8 cellular contexts compared by ENCODE assay signal in the genomic region with DNA sequence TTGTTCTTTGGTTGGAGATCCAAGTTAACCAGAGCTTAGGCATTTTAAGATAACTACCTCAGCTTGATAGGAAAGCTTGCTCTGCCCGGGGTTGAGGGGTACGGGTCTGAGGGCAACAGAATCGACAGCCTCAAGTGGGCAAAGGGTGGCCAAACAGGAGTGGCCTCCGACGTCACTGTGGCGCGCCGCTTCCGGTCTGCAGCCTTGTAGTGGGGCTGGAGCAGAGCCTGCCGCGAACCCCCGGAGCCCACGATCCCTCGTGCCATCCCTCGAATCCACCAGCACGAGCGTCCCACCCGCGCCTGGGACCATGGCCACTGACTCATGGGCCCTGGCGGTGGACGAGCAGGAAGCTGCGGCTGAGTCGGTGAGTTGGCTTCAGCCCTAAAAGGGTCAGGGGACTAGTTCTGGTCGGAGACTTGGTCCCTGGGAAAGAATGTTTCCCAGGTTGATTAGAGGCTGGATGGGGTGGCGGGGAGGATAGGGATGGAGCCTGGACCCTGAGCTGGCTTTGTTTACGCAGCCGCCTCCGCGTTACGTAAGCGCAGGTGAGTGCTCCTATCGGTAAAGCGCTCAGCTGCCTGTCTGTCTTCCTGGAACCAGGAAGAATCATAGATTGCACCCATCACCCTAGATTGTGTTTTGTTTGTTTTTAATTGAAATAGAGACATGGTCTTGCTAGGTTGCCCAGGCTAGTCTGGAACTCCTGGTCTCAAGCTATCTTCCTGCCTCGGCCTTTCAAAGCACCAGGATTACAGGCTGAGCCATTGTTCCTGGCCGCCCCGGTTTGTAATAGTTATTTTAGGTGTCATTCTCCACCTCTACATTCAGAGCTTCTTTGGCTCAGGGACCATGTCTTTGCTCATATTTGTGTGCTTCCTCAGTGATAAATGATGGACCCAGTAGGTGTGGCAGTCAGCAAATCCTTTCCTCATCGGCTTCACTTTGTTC. TPM values are rescaled to one million over a fixed set of nuclear protein-coding genes. Genes with fewer than 3 reads are reported as not detected.
DNase-seq lines count a peak whose midpoint lies in the region; ATAC-seq and TF ChIP-seq lines count a peak whose summit lies in the region.

Gene DDX19B (plus strand): TSS at position 199 of the 951 bp plus-strand sequence. CDS start 112 bp downstream, at position 311.

- no peak for TF ChIP-seq CTCF in CD4-positive, alpha-beta T cell (IDR thresholded peaks at IDR 0.05)
- TF ChIP-seq CTCF in fibroblast of pulmonary artery (IDR thresholded peaks at IDR 0.05; ENCODE audit: low read length, missing control alignments), result no peak

- no peaks in the 10 kb centered on the region for H3K9me3 ChIP-seq in CD4-positive, alpha-beta T cell (ENCODE audit: control insufficient read depth, low read length)

- ATAC-seq in CD4-positive, alpha-beta T cell (ENCODE audit: poor library complexity), result peak; percentile 88
- peak; percentile 72 for ATAC-seq in GM21390 (IDR thresholded peaks at IDR 0.05; ENCODE audit: unreplicated experiment)
- peak; percentile 86 to 91 for ATAC-seq in naive thymus-derived CD8-positive, alpha-beta T cell
- peak; percentile 85 for ATAC-seq in stimulated activated naive CD8-positive, alpha-beta T cell treated with anti-CD3 and anti-CD28 coated beads, Interleukin-15, Interleukin-2, amounts not matched to agents 100 U/mL and 50 U/mL, for 24 hours

- peaks cover 44% of the 10 kb centered on the region for H3K36me3 Mint-ChIP-seq in CD4-positive, alpha-beta T cell (ENCODE audit: low read depth)
- peaks cover 10 to 23% (median 16%) of the 10 kb centered on the region in 3 donors for H3K36me3 Mint-ChIP-seq in naive thymus-derived CD8-positive, alpha-beta T cell

- peak within 1 kb of the TSS; percentile 98 for H3K27ac Mint-ChIP-seq in CD4-positive, alpha-beta T cell
- peak within 1 kb of the TSS; percentile 97 to 100 (median 99) for H3K27ac Mint-ChIP-seq in naive thymus-derived CD8-positive, alpha-beta T cell

- DNase-seq in CD4-positive, alpha-beta T cell, result peak; percentile 33 to 58 (median 46)
- DNase-seq in HuH-7.5 (ENCODE audit: low spot score) (peak; percentile 66), RKO (ENCODE audit: low spot score) (peak; percentile 80), fibroblast of pulmonary artery (ENCODE audit: low read depth) (peak; percentile 63)
- DNase-seq in activated T-helper 9 cell treated with anti-CD3 and anti-CD28 coated beads, Interleukin-2, amount 50 U/mL, for 16 hours (ENCODE audit: low read depth), result peak; percentile 42
- peak; percentile 33 to 76 (median 52) for DNase-seq in naive thymus-derived CD8-positive, alpha-beta T cell
- peak; percentile 79 for DNase-seq in stimulated activated naive CD8-positive, alpha-beta T cell treated with anti-CD3 and anti-CD28 coated beads, Interleukin-15, Interleukin-2, amounts not matched to agents 100 U/mL and 50 U/mL, for 24 hours

- no peaks in the 10 kb centered on the region for H3K27me3 Mint-ChIP-seq in CD4-positive, alpha-beta T cell
- H3K27me3 Mint-ChIP-seq in naive thymus-derived CD8-positive, alpha-beta T cell, result no peaks in the 10 kb centered on the region

- peak within 1 kb of the TSS; percentile 96 for H3K4me3 Mint-ChIP-seq in CD4-positive, alpha-beta T cell
- peak within 1 kb of the TSS; percentile 89 to 98 (median 94) for H3K4me3 Mint-ChIP-seq in naive thymus-derived CD8-positive, alpha-beta T cell

- no peaks in the 10 kb centered on the region for H3K27me3 ChIP-seq in CD4-positive, alpha-beta T cell (ENCODE audit: control insufficient read depth, insufficient read depth, low read length)

- intact Hi-C loops in CD4-positive, alpha-beta T cell (cut with DNase I, micrococcal nuclease), result loop anchor here in 1 of 2 experiments (2.0 kb wide), 1 partner anchor 48 kb away; the partner anchor contains the start of gene DDX19A

- peaks cover 2% of the 10 kb centered on the region for H3K9me3 Mint-ChIP-seq in CD4-positive, alpha-beta T cell
- peaks cover 0 to 14% (median 6%) of the 10 kb centered on the region in 9 donors for H3K9me3 Mint-ChIP-seq in naive thymus-derived CD8-positive, alpha-beta T cell

- H3K4me1 Mint-ChIP-seq in CD4-positive, alpha-beta T cell (ENCODE audit: low read depth), result peaks cover 45% of the 10 kb centered on the region
- peaks cover 17 to 45% (median 42%) of the 10 kb centered on the region in 4 donors for H3K4me1 Mint-ChIP-seq in naive thymus-derived CD8-positive, alpha-beta T cell

- CTCF ChIA-PET in CD4-positive, alpha-beta T cell (lab: Charles Lee), result interaction anchor here (0.7 to 1.1 kb wide), 3 partner anchors 8 to 47 kb away, joined by 3 to 5 read pairs (median 5); partner anchors contain the start of genes AARS1 and DDX19A

- H3K27ac ChIP-seq in CD4-positive, alpha-beta T cell (ENCODE audit: low read depth, low read length), result peak within 1 kb of the TSS; percentile 88

- POLR2A ChIA-PET in CD4-positive, alpha-beta T cell (lab: Charles Lee), result interaction anchor here (0.5 to 4.7 kb wide), 16 partner anchors 8 to 225 kb away, joined by 3 to 100 read pairs (median 4); partner anchors contain the start of genes AARS1, COG4, DDX19A and EXOSC6
- POLR2A ChIA-PET in naive thymus-derived CD8-positive, alpha-beta T cell (lab: Charles Lee), result interaction anchor here (0.5 to 5.4 kb wide), 12 partner anchors 8 to 225 kb away, joined by 3 to 82 read pairs (median 4); partner anchors contain the start of genes AARS1, DDX19A, EXOSC6 and FCSK

- H3K4me3 ChIP-seq in fibroblast of pulmonary artery (replicated peaks; ENCODE audit: low read depth, low read length), result peak within 1 kb of the TSS; percentile 81

RNA-seq across cellular contexts. Expression of gene DDX19B, which starts in this region (rescaled TPM):
- 10 to 100 TPM; 23.0 TPM for total RNA-seq in CD4-positive, alpha-beta T cell
- total RNA-seq in naive thymus-derived CD8-positive, alpha-beta T cell, result 10 to 100 TPM; 33.7 to 37.9 TPM
- 10 to 100 TPM; 34.5 to 48.2 (median 40.0) TPM for polyA plus RNA-seq in naive thymus-derived CD8-positive, alpha-beta T cell

Comparison
In these comparisons a context has a peak if more than half of its experiments do, and no peak if none do; other contexts are left out.
1. Peak in every context shown above with its lines: DNase-seq, ATAC-seq, H3K4me3 ChIP-seq and H3K27ac ChIP-seq.